ENCODE assay signal across 10 cellular contexts in the genomic region with DNA sequence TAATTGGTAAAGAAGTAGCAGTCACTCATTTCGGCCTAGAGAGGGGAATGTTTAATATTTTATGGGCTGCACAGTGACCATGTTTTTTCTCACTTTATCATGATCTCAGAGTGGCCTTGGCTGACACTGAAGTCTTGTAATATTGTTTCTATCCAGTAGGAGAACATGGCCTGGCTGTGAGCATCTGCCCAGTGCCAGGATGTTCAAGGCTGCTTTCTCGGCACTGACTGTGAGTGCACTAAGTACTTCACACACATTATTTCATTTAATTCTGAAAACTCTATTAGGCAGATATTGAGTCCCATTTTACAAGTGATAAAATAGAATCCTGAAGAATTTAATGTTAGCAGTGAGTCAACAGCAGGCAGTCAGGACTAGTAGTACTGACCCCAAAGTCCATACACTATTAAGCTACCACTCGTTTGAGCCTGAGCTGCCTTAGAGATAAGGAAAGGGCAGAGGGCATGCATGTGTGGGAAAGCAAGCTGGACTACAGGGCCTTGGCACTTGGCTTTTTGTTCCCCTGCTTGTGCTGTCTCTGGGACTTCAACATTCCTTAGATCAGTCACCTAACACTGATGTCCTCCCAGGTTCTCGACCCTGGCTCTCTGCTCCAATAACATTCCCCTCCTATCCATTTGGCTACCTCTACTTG. TPM values are rescaled to one million over a fixed set of nuclear protein-coding genes. Genes with fewer than 3 reads are reported as not detected.
DNase-seq lines count a peak whose midpoint lies in the region; ATAC-seq, FAIRE-seq and TF ChIP-seq lines count a peak whose summit lies in the region.
"Had no signal": no experiment of that assay in that cellular context is flagged by ENCODE, and none has a peak within 500 bp of the region (broad histone marks: within the 10 kb centered on the region; RNA-seq: fewer than 3 reads in every experiment).

No MANE protein-coding gene starts in this region.

- intact Hi-C loops in GM12878 (cut with micrococcal nuclease; ENCODE audit: unreplicated experiment) (loop anchor here (5.0 kb wide), 1 partner anchor 54 kb away; the partner anchor contains the start of gene C12orf75), right lobe of liver (cut with DNase I) (loop anchor here in 1 of 2 donors (10.0 kb wide), 1 partner anchor 107 kb away; no protein-coding TSS in a partner anchor)

- H4K20me1 ChIP-seq in GM12878 (ENCODE audit: control insufficient read depth, insufficient read depth) = no peaks in the 10 kb centered on the region

- TF ChIP-seq CTCF in GM12878 (IDR thresholded peaks at IDR 0.05 in 2 of 3, conservative IDR thresholded peaks at IDR 0.05 in 1 of 3; ENCODE audit: control insufficient read depth in 2 of 3, extremely low read depth in 1 of 3, insufficient read depth in 1 of 3, low read depth in 3 of 3, low read length in 3 of 3) = 0 out of 6 replicates have a peak, but pooled peaks of 1 of the 3 experiments have one; percentile 1
- peak in 3 of 4 donors; percentile 12 to 24 (median 15) for TF ChIP-seq CTCF in right lobe of liver (IDR thresholded peaks at IDR 0.05)

- in situ Hi-C loops in GM12878 (cut with MboI) = no loop called here

- no peak for TF ChIP-seq EP300 in GM12878 (IDR thresholded peaks at IDR 0.05; ENCODE audit: borderline replicate concordance in 1 of 2, control insufficient read depth in 1 of 2, low read depth in 2 of 2, low read length in 2 of 2)

- TF ChIP-seq RAD21 in GM12878 (IDR thresholded peaks at IDR 0.05; ENCODE audit: insufficient read depth, low read depth, low read length) = no peak

- peak; percentile 69 for ATAC-seq in GM12878
- peak; percentile 47 to 83 (median 66) for ATAC-seq in right lobe of liver
- no peak for ATAC-seq in GM18520 (IDR thresholded peaks at IDR 0.05; ENCODE audit: unreplicated experiment)
- no peak for ATAC-seq in GM18511 (IDR thresholded peaks at IDR 0.05; ENCODE audit: unreplicated experiment)

- no peak overlapping the region for H3K9ac ChIP-seq in GM12878 (ENCODE audit: control insufficient read depth, insufficient read depth, low read length)

- H3K4me1 ChIP-seq in GM12878 (ENCODE audit: control insufficient read depth, insufficient read depth, low read length) = no peaks in the 10 kb centered on the region
- no peaks in the 10 kb centered on the region for H3K4me1 ChIP-seq in right lobe of liver

- H3K9me3 ChIP-seq in GM12878 (replicated peaks; ENCODE audit: control insufficient read depth, insufficient read depth, low read length) = no peaks in the 10 kb centered on the region
- H3K9me3 ChIP-seq in right lobe of liver = no peaks in the 10 kb centered on the region

- FAIRE-seq in GM12878 (lab: Jason Lieb, UNC) = no peak

- H3K36me3 ChIP-seq in GM12878 (ENCODE audit: control insufficient read depth in 2 of 2, insufficient read depth in 2 of 2, low read length in 1 of 2) (no peaks in the 10 kb centered on the region), right lobe of liver (no peaks in the 10 kb centered on the region)

- no peak overlapping the region for H3K4me2 ChIP-seq in GM12878 (ENCODE audit: control insufficient read depth, insufficient read depth)

- 66% methylated on average over 4 of the region's 4 CpGs for WGBS in GM12878 (ENCODE audit: insufficient coverage, insufficient replicate concordance, low lambda C conversion rate, missing lambda C conversion rate)
- 65% methylated on average over 3 of the region's 4 CpGs for WGBS in right lobe of liver (ENCODE audit: insufficient coverage, low coverage, low lambda C conversion rate, missing lambda C conversion rate)

- H3K4me3 ChIP-seq in GM12878 (no peak overlapping the region), right lobe of liver (no peak overlapping the region)

- CTCF ChIA-PET in GM12878 (lab: Yijun Ruan, JAX) = interaction anchor here (0.5 to 1.7 kb wide), 5 partner anchors 10 to 107 kb away, joined by 3 to 6 read pairs (median 3); no protein-coding TSS in a partner anchor

- DNase-seq in AG08396 (ENCODE audit: low spot score) = peak; percentile 25
- DNase-seq in HuH-7 (ENCODE audit: low spot score) = peak; percentile 42
- DNase-seq in GM12878 (ENCODE audit: low read depth, low spot score) = no peak
- DNase-seq in right lobe of liver = no peak
- DNase-seq in NCI-H1105 treated with DMSO at 0.1 percent for 48 hours (lab: John Stamatoyannopoulos, UW) = no peak
- DNase-seq in dedifferentiated amniotic fluid mesenchymal stem cell (ENCODE audit: extremely low spot score) = no peak
- DNase-seq: CD8-positive, alpha-beta memory T cell; NCI-H2171 treated with DMSO at 0.1 percent for 48 hours had no signal

- BruUV-seq in GM12878 (replicated peaks; lab: Mats Ljungman, UMichigan) = no TSS peak

- H3K27me3 ChIP-seq in GM12878 (replicated peaks in 1 of 2; ENCODE audit: control insufficient read depth in 2 of 2, insufficient read depth in 2 of 2, low read length in 1 of 2) (no peaks in the 10 kb centered on the region), right lobe of liver (no peaks in the 10 kb centered on the region)

- TF ChIP-seq POLR2A in GM12878 (IDR thresholded peaks at IDR 0.05; ENCODE audit: low read depth, low read length) (no peak), right lobe of liver (IDR thresholded peaks at IDR 0.05) (no peak)

- RAD21 ChIA-PET in GM12878 (lab: Charles Lee; ENCODE audit: unreplicated experiment) = no interaction called here

- no peaks in the 10 kb centered on the region for H3K79me2 ChIP-seq in GM12878 (ENCODE audit: control insufficient read depth, insufficient read depth, low read length)

- POLR2A ChIA-PET in GM12878 (lab: Charles Lee) = no interaction called here

- no peak overlapping the region for H2AFZ ChIP-seq in GM12878 (ENCODE audit: control insufficient read depth, low read depth, low read length)

- no peak overlapping the region for H3K27ac ChIP-seq in GM12878 (ENCODE audit: control insufficient read depth, insufficient read depth)
- no peak overlapping the region for H3K27ac ChIP-seq in right lobe of liver

- SMC1A ChIA-PET in GM12878 (lab: Charles Lee; ENCODE audit: uncharacterized antibody, unreplicated experiment) = no interaction called here

TF ChIP-seq in GM12878, 131 proteins besides CTCF, POLR2A, EP300 and RAD21:
- no peak for TF ChIP-seq DPF2 (IDR thresholded peaks at IDR 0.05)
- no peak for TF ChIP-seq ZNF207 (IDR thresholded peaks at IDR 0.05; ENCODE audit: borderline replicate concordance)
- TF ChIP-seq E2F4 (IDR thresholded peaks at IDR 0.05; ENCODE audit: low read depth, low read length) = no peak
- TF ChIP-seq PAX8 (IDR thresholded peaks at IDR 0.05) = no peak
- TF ChIP-seq CBX5 (IDR thresholded peaks at IDR 0.05; ENCODE audit: low read depth) = no peak
- no peak for TF ChIP-seq SPI1 (IDR thresholded peaks at IDR 0.05; ENCODE audit: borderline replicate concordance, insufficient read depth, low read depth, low read length)
- no peak for TF ChIP-seq POLR2AphosphoS5 (IDR thresholded peaks at IDR 0.05; ENCODE audit: low read length)
- no peak for TF ChIP-seq SMAD5 (IDR thresholded peaks at IDR 0.05; ENCODE audit: low read depth)
- TF ChIP-seq RFX5 (IDR thresholded peaks at IDR 0.05; ENCODE audit: low read depth, low read length) = no peak
- TF ChIP-seq RAD51 (IDR thresholded peaks at IDR 0.05) = no peak

RNA-seq across cellular contexts. Expression of gene APPL2, which starts 42.2 kb away (rescaled TPM):
- 25.1 and 29.1 TPM in 2 replicates for total RNA-seq in GM12878 (2013; cell fraction: nucleolus; rRNA removed)
- 11.0 and 11.1 TPM in 2 replicates for total RNA-seq in GM12878 (2014; rRNA removed)
- 11.1 and 11.8 TPM in 2 replicates for total RNA-seq in GM12878 (2014; rRNA removed; fragmentation: Illumina TruSeq; extraction: Trizol)
- 6.3 and 8.2 TPM in 2 replicates for total RNA-seq in GM12878 (2021)
- 4.2 TPM for polyA plus RNA-seq in GM12878 (2011; ENCODE audit: low read depth)
- 14.2 and 20.9 TPM in 2 replicates for polyA plus RNA-seq in GM12878 (2011; rRNA removed)
- 5.0 and 6.3 TPM in 2 replicates for polyA plus RNA-seq in GM12878 (2011; cell fraction: cytosol; rRNA removed)
- 29.1 and 30.3 TPM in 2 replicates for polyA plus RNA-seq in GM12878 (2011; cell fraction: nucleus; rRNA removed)
- polyA plus RNA-seq in GM12878 (2012) = 6.8 and 6.9 TPM in 2 replicates
- polyA plus RNA-seq in GM12878 (2014; fragmentation: Illumina TruSeq; extraction: Trizol) = 11.6 and 24.1 TPM in 2 replicates
- 1 to 10 TPM; 1.9 to 3.0 TPM for polyA plus RNA-seq in GM12878 (2014; fragmentation: Nextera tagmentation; extraction: Ambion mirVana)
- 6.8 and 8.7 TPM in 2 replicates for polyA plus RNA-seq in GM12878 (2014; rRNA removed)
- polyA plus RNA-seq in GM12878 (2016; fragmentation: Nextera tagmentation; extraction: Ambion mirVana) = 1 to 10 TPM; 4.1 to 6.1 TPM
- polyA minus RNA-seq in GM12878 (2011; rRNA and poly(A)+ RNA removed) = 8.8 and 11.7 TPM in 2 replicates
- polyA minus RNA-seq in GM12878 (2011; cell fraction: cytosol; rRNA and poly(A)+ RNA removed) = 3.7 and 4.0 TPM in 2 replicates
- polyA minus RNA-seq in GM12878 (2011; cell fraction: nucleus; rRNA and poly(A)+ RNA removed) = 12.9 and 15.8 TPM in 2 replicates
- 10 to 100 TPM; 10.2 to 23.2 (median 16.5) TPM for total RNA-seq in right lobe of liver

RNA-seq across cellular contexts. Expression of gene C12orf75, which starts 52.3 kb away (rescaled TPM):
- 40.0 and 42.0 TPM in 2 replicates for total RNA-seq in GM12878 (2013; cell fraction: nucleolus; rRNA removed)
- total RNA-seq in GM12878 (2014; rRNA removed) (154 and 174 TPM in 2 replicates), GM12878 (2014; rRNA removed; fragmentation: Illumina TruSeq; extraction: Trizol) (160 and 164 TPM in 2 replicates), GM12878 (2021) (171 and 172 TPM in 2 replicates), right lobe of liver (1 to 10 TPM; 1.3 to 5.5 (median 2.7) TPM)
- polyA plus RNA-seq in GM12878 (2011; ENCODE audit: low read depth) = 52.2 TPM
- polyA plus RNA-seq in GM12878 (2011; rRNA removed) (150 and 222 TPM in 2 replicates), GM12878 (2014; fragmentation: Illumina TruSeq; extraction: Trizol) (184 and 205 TPM in 2 replicates), GM12878 (2014; fragmentation: Nextera tagmentation; extraction: Ambion mirVana) (10 to 100 TPM; 40.7 to 84.7 TPM), GM12878 (2014; rRNA removed) (107 and 124 TPM in 2 replicates), GM12878 (2016; fragmentation: Nextera tagmentation; extraction: Ambion mirVana) (100 to 1,000 TPM; 399 to 411 TPM)
- 70.9 and 74.3 TPM in 2 replicates for polyA plus RNA-seq in GM12878 (2011; cell fraction: cytosol; rRNA removed)
- 41.2 and 46.2 TPM in 2 replicates for polyA plus RNA-seq in GM12878 (2011; cell fraction: nucleus; rRNA removed)
- 55.8 and 75.4 TPM in 2 replicates for polyA plus RNA-seq in GM12878 (2012)
- polyA minus RNA-seq in GM12878 (2011; rRNA and poly(A)+ RNA removed) = 43.8 and 53.7 TPM in 2 replicates
- 23.0 and 31.3 TPM in 2 replicates for polyA minus RNA-seq in GM12878 (2011; cell fraction: cytosol; rRNA and poly(A)+ RNA removed)
- 18.0 and 35.2 TPM in 2 replicates for polyA minus RNA-seq in GM12878 (2011; cell fraction: nucleus; rRNA and poly(A)+ RNA removed)

Comparison
In these comparisons a context has a peak if more than half of its experiments do, and no peak if none do; other contexts are left out.
1. DNase-seq: peak in AG08396 (single experiment) and HuH-7 (single experiment); none in GM12878 (single experiment), right lobe of liver (0 of 3), NCI-H1105 treated with DMSO at 0.1 percent for 48 hours (single experiment) and dedifferentiated amniotic fluid mesenchymal stem cell (single experiment).
2. ATAC-seq: peak in GM12878 (single experiment) and right lobe of liver (4 of 4); none in GM18520 (single experiment) and GM18511 (single experiment).
3. RNA of gene C12orf75, which starts 52.3 kb away (total RNA-seq): 40.0 to 174 TPM in GM12878; 1.3 to 5.5 TPM in right lobe of liver; every median in the first group is over 4 times any median in the second.